In the genomic region with DNA sequence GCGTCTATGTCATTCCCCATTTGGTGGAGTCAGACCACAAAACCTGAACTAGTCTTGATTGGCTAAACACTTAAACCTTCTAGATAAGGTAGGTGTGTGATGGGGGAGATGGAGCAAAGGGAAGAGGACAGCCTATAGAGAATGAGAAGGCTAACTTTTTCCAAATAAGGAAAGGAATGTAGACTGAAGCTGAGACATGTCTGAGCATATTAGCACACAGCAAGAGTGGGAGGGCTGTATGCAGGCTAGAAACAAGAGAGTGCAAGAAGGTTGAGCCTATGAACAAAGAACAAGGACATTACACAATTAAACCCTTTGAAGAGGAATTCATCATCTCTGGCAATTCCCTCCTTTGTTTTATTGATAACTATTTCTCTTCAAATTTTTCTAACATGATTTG, we compare ENCODE assay signal across 23 cellular contexts.
"Had no signal": no experiment of that assay in that cellular context is flagged by ENCODE, and none has a peak within 500 bp of the region (broad histone marks: within the 10 kb centered on the region; RNA-seq: fewer than 3 reads in every experiment).

No MANE protein-coding gene starts in this region.

- ATAC-seq: heart left ventricle, left lung, lower lobe of right lung, psoas muscle had no signal

- H3K4me1 Mint-ChIP-seq: activated naive CD4-positive, alpha-beta T cell treated with anti-CD3 and anti-CD28 coated beads, Interleukin-2, amount 10 ng/mL, durations not matched to agents 7 days and 5 days; activated naive CD8-positive, alpha-beta T cell treated with anti-CD3 and anti-CD28 coated beads, Interleukin-2, amount 10 ng/mL, durations not matched to agents 7 days and 5 days; nephron had no signal

- H3K36me3 Mint-ChIP-seq: activated naive CD4-positive, alpha-beta T cell treated with anti-CD3 and anti-CD28 coated beads, Interleukin-2, amount 10 ng/mL, durations not matched to agents 7 days and 5 days; activated naive CD8-positive, alpha-beta T cell treated with anti-CD3 and anti-CD28 coated beads, Interleukin-2, amount 10 ng/mL, durations not matched to agents 7 days and 5 days had no signal

- H3K9ac ChIP-seq: parathyroid adenoma had no signal

- H3K79me2 ChIP-seq: parathyroid adenoma had no signal

- H3K27me3 ChIP-seq: heart left ventricle, left lung, right atrium auricular region, spleen, suprapubic skin, tibial artery, uterus had no signal

- H3K4me3 Mint-ChIP-seq: activated naive CD4-positive, alpha-beta T cell treated with anti-CD3 and anti-CD28 coated beads, Interleukin-2, amount 10 ng/mL, durations not matched to agents 7 days and 5 days; activated naive CD8-positive, alpha-beta T cell treated with anti-CD3 and anti-CD28 coated beads, Interleukin-2, amount 10 ng/mL, durations not matched to agents 7 days and 5 days; nephron had no signal

- H3K4me1 ChIP-seq: heart left ventricle, left lung, lower lobe of right lung, parathyroid adenoma, psoas muscle, right atrium auricular region, spleen, suprapubic skin, tibial artery, uterus had no signal

- H3K36me3 ChIP-seq: heart left ventricle, left lung, lower lobe of right lung, right atrium auricular region, spleen, suprapubic skin, tibial artery, uterus had no signal

- FAIRE-seq: colon, endometrium had no signal

- H2AFZ ChIP-seq: parathyroid adenoma had no signal

- H3K27ac Mint-ChIP-seq: activated naive CD4-positive, alpha-beta T cell treated with anti-CD3 and anti-CD28 coated beads, Interleukin-2, amount 10 ng/mL, durations not matched to agents 7 days and 5 days; activated naive CD8-positive, alpha-beta T cell treated with anti-CD3 and anti-CD28 coated beads, Interleukin-2, amount 10 ng/mL, durations not matched to agents 7 days and 5 days; nephron had no signal

- H3K27ac ChIP-seq: heart left ventricle, left lung, lower lobe of right lung, parathyroid adenoma, psoas muscle, right atrium auricular region, spleen, suprapubic skin, tibial artery, uterus had no signal

- DNase-seq: activated CD4-positive, alpha-beta T cell treated with anti-CD3 and anti-CD28 coated beads for 4 hours; activated CD4-positive, alpha-beta T cell treated with anti-CD3 and anti-CD28 coated beads, Interleukin-2, amount 50 U/mL, for 4 hours; activated gamma-delta T cell; activated naive CD4-positive, alpha-beta T cell treated with anti-CD3 and anti-CD28 coated beads, Interleukin-2, amount 10 ng/mL, durations not matched to agents 7 days and 5 days; activated naive CD8-positive, alpha-beta T cell treated with anti-CD3 and anti-CD28 coated beads, Interleukin-2, amount 10 ng/mL, durations not matched to agents 7 days and 5 days; dermis blood vessel endothelial cell; effector CD4-positive, alpha-beta T cell; heart left ventricle; hypothalamus; left lung; lower lobe of right lung; occipital lobe; psoas muscle; spleen; stimulated activated naive CD4-positive, alpha-beta T cell; tibial artery; uterus had no signal

- H3K4me3 ChIP-seq: heart left ventricle, left lung, lower lobe of right lung, psoas muscle, right atrium auricular region, spleen, suprapubic skin, tibial artery, uterus had no signal

- H3K27me3 Mint-ChIP-seq: activated naive CD4-positive, alpha-beta T cell treated with anti-CD3 and anti-CD28 coated beads, Interleukin-2, amount 10 ng/mL, durations not matched to agents 7 days and 5 days; activated naive CD8-positive, alpha-beta T cell treated with anti-CD3 and anti-CD28 coated beads, Interleukin-2, amount 10 ng/mL, durations not matched to agents 7 days and 5 days had no signal

- H3K9me3 ChIP-seq: heart left ventricle, lower lobe of right lung, psoas muscle, right atrium auricular region, suprapubic skin, tibial artery, uterus had no signal
